ENCODE assay signal across 1 cellular context in the genomic region with DNA sequence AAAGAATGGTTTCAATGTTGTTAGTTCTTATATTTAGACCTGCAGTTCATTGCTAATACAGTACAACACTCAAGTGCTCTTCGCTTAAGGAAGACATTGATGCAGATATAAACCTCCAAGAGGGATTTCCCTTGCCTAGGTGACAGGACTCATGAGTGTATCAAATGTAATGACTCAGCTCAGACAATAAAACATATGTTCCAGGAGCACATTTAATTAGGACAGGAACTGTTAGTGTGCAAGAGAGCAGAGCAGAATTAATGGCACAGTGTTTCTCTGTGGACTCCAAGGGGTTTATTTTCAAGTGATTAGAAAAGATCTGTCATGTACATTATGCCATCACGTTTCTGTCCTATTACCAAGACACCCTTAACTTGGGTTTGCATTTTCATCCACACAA.
TF ChIP-seq lines count a peak whose summit lies in the region.

No MANE protein-coding gene starts in this region.

TF ChIP-seq in GM23338, 12 proteins besides CTCF, POLR2A, EP300 and RAD21 (continued from another document):
- TF ChIP-seq, protein P1, sequence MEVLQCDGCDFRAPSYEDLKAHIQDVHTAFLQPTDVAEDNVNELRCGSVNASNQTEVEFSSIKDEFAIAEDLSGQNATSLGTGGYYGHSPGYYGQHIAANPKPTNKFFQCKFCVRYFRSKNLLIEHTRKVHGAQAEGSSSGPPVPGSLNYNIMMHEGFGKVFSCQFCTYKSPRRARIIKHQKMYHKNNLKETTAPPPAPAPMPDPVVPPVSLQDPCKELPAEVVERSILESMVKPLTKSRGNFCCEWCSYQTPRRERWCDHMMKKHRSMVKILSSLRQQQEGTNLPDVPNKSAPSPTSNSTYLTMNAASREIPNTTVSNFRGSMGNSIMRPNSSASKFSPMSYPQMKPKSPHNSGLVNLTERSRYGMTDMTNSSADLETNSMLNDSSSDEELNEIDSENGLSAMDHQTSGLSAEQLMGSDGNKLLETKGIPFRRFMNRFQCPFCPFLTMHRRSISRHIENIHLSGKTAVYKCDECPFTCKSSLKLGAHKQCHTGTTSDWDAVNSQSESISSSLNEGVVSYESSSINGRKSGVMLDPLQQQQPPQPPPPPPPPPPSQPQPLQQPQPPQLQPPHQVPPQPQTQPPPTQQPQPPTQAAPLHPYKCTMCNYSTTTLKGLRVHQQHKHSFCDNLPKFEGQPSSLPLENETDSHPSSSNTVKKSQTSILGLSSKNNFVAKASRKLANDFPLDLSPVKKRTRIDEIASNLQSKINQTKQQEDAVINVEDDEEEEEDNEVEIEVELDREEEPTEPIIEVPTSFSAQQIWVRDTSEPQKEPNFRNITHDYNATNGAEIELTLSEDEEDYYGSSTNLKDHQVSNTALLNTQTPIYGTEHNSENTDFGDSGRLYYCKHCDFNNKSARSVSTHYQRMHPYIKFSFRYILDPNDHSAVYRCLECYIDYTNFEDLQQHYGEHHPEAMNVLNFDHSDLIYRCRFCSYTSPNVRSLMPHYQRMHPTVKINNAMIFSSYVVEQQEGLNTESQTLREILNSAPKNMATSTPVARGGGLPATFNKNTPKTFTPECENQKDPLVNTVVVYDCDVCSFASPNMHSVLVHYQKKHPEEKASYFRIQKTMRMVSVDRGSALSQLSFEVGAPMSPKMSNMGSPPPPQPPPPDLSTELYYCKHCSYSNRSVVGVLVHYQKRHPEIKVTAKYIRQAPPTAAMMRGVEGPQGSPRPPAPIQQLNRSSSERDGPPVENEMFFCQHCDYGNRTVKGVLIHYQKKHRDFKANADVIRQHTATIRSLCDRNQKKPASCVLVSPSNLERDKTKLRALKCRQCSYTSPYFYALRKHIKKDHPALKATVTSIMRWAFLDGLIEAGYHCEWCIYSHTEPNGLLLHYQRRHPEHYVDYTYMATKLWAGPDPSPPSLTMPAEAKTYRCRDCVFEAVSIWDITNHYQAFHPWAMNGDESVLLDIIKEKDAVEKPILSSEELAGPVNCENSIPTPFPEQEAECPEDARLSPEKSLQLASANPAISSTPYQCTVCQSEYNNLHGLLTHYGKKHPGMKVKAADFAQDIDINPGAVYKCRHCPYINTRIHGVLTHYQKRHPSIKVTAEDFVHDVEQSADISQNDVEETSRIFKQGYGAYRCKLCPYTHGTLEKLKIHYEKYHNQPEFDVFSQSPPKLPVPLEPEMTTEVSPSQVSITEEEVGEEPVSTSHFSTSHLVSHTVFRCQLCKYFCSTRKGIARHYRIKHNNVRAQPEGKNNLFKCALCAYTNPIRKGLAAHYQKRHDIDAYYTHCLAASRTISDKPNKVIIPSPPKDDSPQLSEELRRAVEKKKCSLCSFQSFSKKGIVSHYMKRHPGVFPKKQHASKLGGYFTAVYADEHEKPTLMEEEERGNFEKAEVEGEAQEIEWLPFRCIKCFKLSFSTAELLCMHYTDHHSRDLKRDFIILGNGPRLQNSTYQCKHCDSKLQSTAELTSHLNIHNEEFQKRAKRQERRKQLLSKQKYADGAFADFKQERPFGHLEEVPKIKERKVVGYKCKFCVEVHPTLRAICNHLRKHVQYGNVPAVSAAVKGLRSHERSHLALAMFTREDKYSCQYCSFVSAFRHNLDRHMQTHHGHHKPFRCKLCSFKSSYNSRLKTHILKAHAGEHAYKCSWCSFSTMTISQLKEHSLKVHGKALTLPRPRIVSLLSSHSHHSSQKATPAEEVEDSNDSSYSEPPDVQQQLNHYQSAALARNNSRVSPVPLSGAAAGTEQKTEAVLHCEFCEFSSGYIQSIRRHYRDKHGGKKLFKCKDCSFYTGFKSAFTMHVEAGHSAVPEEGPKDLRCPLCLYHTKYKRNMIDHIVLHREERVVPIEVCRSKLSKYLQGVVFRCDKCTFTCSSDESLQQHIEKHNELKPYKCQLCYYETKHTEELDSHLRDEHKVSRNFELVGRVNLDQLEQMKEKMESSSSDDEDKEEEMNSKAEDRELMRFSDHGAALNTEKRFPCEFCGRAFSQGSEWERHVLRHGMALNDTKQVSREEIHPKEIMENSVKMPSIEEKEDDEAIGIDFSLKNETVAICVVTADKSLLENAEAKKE (CRISPR knock-in tag; IDR thresholded peaks at IDR 0.05), result no peak
- TF ChIP-seq ZNF331 (CRISPR knock-in tag; IDR thresholded peaks at IDR 0.05; ENCODE audit: low read depth) (no peak), JUNB (IDR thresholded peaks at IDR 0.05; ENCODE audit: unreplicated experiment) (no peak)
- TF ChIP-seq, protein P2, sequence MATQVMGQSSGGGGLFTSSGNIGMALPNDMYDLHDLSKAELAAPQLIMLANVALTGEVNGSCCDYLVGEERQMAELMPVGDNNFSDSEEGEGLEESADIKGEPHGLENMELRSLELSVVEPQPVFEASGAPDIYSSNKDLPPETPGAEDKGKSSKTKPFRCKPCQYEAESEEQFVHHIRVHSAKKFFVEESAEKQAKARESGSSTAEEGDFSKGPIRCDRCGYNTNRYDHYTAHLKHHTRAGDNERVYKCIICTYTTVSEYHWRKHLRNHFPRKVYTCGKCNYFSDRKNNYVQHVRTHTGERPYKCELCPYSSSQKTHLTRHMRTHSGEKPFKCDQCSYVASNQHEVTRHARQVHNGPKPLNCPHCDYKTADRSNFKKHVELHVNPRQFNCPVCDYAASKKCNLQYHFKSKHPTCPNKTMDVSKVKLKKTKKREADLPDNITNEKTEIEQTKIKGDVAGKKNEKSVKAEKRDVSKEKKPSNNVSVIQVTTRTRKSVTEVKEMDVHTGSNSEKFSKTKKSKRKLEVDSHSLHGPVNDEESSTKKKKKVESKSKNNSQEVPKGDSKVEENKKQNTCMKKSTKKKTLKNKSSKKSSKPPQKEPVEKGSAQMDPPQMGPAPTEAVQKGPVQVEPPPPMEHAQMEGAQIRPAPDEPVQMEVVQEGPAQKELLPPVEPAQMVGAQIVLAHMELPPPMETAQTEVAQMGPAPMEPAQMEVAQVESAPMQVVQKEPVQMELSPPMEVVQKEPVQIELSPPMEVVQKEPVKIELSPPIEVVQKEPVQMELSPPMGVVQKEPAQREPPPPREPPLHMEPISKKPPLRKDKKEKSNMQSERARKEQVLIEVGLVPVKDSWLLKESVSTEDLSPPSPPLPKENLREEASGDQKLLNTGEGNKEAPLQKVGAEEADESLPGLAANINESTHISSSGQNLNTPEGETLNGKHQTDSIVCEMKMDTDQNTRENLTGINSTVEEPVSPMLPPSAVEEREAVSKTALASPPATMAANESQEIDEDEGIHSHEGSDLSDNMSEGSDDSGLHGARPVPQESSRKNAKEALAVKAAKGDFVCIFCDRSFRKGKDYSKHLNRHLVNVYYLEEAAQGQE (IDR thresholded peaks at IDR 0.05; ENCODE audit: unreplicated experiment), result no peak
